ENCODE assay signal across 1 cellular context in the genomic region with DNA sequence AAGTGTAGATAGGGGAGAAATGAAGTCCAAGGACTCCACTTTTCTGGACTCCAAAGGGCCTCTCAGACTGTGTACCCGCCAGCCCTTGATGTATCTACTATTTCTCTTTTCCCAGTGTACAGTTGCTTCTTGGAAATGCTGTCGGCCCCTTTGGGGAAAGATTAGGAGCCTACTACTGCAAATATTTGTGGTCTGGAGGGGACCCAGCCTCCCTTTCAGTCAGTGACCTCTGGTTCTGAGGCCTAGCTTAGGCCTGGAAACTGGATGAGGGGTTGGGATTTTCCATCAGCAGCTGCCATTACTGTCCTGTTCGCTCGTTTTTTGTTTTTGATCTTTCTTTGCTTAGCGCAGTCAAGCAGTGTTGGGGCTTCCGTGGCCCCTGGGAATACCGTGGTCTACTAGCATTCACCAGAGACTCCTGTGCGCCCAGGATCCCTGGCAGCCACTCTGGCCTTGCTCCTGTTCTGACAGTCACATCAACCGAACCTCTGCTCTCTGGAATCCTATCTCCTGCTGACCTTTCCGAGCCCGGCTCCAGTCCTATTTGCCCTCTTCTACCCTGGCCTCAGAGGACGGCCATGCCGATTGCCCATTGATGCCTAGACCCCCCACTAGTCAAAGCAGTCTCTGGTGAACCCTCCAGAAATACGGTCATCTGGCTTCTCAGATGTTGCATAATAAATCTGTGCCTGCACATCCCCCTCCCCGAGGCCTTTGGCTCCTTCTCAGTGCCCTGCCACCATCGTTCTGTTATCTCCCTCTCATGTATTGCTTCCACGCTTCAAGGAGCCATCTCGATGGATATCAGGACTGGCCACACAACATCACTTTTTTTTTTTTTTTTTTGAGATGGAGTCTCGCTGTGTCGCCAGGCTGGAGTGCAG.
TF ChIP-seq lines count a peak whose summit lies in the region.

No MANE protein-coding gene starts in this region.

TF ChIP-seq in WTC11, 78 proteins besides CTCF, POLR2A, EP300 and RAD21:
- TF ChIP-seq, protein P1, sequence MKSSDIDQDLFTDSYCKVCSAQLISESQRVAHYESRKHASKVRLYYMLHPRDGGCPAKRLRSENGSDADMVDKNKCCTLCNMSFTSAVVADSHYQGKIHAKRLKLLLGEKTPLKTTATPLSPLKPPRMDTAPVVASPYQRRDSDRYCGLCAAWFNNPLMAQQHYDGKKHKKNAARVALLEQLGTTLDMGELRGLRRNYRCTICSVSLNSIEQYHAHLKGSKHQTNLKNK (CRISPR knock-in tag; IDR thresholded peaks at IDR 0.05), result no peak
- no peak for TF ChIP-seq FOXP1 (CRISPR knock-in tag; IDR thresholded peaks at IDR 0.05; ENCODE audit: borderline replicate concordance)
- no peak for TF ChIP-seq NFATC4 (CRISPR knock-in tag; IDR thresholded peaks at IDR 0.05)
- TF ChIP-seq, protein P2, sequence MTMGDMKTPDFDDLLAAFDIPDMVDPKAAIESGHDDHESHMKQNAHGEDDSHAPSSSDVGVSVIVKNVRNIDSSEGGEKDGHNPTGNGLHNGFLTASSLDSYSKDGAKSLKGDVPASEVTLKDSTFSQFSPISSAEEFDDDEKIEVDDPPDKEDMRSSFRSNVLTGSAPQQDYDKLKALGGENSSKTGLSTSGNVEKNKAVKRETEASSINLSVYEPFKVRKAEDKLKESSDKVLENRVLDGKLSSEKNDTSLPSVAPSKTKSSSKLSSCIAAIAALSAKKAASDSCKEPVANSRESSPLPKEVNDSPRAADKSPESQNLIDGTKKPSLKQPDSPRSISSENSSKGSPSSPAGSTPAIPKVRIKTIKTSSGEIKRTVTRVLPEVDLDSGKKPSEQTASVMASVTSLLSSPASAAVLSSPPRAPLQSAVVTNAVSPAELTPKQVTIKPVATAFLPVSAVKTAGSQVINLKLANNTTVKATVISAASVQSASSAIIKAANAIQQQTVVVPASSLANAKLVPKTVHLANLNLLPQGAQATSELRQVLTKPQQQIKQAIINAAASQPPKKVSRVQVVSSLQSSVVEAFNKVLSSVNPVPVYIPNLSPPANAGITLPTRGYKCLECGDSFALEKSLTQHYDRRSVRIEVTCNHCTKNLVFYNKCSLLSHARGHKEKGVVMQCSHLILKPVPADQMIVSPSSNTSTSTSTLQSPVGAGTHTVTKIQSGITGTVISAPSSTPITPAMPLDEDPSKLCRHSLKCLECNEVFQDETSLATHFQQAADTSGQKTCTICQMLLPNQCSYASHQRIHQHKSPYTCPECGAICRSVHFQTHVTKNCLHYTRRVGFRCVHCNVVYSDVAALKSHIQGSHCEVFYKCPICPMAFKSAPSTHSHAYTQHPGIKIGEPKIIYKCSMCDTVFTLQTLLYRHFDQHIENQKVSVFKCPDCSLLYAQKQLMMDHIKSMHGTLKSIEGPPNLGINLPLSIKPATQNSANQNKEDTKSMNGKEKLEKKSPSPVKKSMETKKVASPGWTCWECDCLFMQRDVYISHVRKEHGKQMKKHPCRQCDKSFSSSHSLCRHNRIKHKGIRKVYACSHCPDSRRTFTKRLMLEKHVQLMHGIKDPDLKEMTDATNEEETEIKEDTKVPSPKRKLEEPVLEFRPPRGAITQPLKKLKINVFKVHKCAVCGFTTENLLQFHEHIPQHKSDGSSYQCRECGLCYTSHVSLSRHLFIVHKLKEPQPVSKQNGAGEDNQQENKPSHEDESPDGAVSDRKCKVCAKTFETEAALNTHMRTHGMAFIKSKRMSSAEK (CRISPR knock-in tag; IDR thresholded peaks at IDR 0.05; ENCODE audit: borderline replicate concordance), result no peak
- TF ChIP-seq, protein P3, sequence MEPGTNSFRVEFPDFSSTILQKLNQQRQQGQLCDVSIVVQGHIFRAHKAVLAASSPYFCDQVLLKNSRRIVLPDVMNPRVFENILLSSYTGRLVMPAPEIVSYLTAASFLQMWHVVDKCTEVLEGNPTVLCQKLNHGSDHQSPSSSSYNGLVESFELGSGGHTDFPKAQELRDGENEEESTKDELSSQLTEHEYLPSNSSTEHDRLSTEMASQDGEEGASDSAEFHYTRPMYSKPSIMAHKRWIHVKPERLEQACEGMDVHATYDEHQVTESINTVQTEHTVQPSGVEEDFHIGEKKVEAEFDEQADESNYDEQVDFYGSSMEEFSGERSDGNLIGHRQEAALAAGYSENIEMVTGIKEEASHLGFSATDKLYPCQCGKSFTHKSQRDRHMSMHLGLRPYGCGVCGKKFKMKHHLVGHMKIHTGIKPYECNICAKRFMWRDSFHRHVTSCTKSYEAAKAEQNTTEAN (CRISPR knock-in tag; IDR thresholded peaks at IDR 0.05), result no peak
- no peak for TF ChIP-seq RELA (CRISPR knock-in tag; IDR thresholded peaks at IDR 0.05; ENCODE audit: borderline replicate concordance)
- TF ChIP-seq, protein P4, sequence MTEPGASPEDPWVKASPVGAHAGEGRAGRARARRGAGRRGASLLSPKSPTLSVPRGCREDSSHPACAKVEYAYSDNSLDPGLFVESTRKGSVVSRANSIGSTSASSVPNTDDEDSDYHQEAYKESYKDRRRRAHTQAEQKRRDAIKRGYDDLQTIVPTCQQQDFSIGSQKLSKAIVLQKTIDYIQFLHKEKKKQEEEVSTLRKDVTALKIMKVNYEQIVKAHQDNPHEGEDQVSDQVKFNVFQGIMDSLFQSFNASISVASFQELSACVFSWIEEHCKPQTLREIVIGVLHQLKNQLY (CRISPR knock-in tag; IDR thresholded peaks at IDR 0.05), result no peak
- TF ChIP-seq CBFB (CRISPR knock-in tag; IDR thresholded peaks at IDR 0.05; ENCODE audit: low read depth), result no peak
- no peak for TF ChIP-seq ZNF671 (CRISPR knock-in tag; IDR thresholded peaks at IDR 0.05)
- no peak for TF ChIP-seq EMX1 (CRISPR knock-in tag; IDR thresholded peaks at IDR 0.05)
- no peak for TF ChIP-seq ESRRA (CRISPR knock-in tag; IDR thresholded peaks at IDR 0.05; ENCODE audit: borderline replicate concordance)
- TF ChIP-seq GABPB1 (CRISPR knock-in tag; IDR thresholded peaks at IDR 0.05), result no peak; the same call in 1 of the 2 replicates
- no peak for TF ChIP-seq ETV6 (CRISPR knock-in tag; IDR thresholded peaks at IDR 0.05)
- no peak for TF ChIP-seq ZNF317 (CRISPR knock-in tag; IDR thresholded peaks at IDR 0.05; ENCODE audit: borderline replicate concordance, low read depth)
- TF ChIP-seq, protein P5, sequence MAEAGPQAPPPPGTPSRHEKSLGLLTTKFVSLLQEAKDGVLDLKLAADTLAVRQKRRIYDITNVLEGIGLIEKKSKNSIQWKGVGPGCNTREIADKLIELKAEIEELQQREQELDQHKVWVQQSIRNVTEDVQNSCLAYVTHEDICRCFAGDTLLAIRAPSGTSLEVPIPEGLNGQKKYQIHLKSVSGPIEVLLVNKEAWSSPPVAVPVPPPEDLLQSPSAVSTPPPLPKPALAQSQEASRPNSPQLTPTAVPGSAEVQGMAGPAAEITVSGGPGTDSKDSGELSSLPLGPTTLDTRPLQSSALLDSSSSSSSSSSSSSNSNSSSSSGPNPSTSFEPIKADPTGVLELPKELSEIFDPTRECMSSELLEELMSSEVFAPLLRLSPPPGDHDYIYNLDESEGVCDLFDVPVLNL (CRISPR knock-in tag; IDR thresholded peaks at IDR 0.05; ENCODE audit: borderline replicate concordance, low read depth), result no peak
- TF ChIP-seq, protein P6, sequence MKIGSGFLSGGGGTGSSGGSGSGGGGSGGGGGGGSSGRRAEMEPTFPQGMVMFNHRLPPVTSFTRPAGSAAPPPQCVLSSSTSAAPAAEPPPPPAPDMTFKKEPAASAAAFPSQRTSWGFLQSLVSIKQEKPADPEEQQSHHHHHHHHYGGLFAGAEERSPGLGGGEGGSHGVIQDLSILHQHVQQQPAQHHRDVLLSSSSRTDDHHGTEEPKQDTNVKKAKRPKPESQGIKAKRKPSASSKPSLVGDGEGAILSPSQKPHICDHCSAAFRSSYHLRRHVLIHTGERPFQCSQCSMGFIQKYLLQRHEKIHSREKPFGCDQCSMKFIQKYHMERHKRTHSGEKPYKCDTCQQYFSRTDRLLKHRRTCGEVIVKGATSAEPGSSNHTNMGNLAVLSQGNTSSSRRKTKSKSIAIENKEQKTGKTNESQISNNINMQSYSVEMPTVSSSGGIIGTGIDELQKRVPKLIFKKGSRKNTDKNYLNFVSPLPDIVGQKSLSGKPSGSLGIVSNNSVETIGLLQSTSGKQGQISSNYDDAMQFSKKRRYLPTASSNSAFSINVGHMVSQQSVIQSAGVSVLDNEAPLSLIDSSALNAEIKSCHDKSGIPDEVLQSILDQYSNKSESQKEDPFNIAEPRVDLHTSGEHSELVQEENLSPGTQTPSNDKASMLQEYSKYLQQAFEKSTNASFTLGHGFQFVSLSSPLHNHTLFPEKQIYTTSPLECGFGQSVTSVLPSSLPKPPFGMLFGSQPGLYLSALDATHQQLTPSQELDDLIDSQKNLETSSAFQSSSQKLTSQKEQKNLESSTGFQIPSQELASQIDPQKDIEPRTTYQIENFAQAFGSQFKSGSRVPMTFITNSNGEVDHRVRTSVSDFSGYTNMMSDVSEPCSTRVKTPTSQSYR (CRISPR knock-in tag; IDR thresholded peaks at IDR 0.05), result no peak
- TF ChIP-seq ZNF396 (CRISPR knock-in tag; IDR thresholded peaks at IDR 0.05; ENCODE audit: borderline replicate concordance), result no peak
- TF ChIP-seq FOXK1 (CRISPR knock-in tag; IDR thresholded peaks at IDR 0.05), result no peak
